Comparison of ENCODE assay signal across 1 cellular context in the genomic region with DNA sequence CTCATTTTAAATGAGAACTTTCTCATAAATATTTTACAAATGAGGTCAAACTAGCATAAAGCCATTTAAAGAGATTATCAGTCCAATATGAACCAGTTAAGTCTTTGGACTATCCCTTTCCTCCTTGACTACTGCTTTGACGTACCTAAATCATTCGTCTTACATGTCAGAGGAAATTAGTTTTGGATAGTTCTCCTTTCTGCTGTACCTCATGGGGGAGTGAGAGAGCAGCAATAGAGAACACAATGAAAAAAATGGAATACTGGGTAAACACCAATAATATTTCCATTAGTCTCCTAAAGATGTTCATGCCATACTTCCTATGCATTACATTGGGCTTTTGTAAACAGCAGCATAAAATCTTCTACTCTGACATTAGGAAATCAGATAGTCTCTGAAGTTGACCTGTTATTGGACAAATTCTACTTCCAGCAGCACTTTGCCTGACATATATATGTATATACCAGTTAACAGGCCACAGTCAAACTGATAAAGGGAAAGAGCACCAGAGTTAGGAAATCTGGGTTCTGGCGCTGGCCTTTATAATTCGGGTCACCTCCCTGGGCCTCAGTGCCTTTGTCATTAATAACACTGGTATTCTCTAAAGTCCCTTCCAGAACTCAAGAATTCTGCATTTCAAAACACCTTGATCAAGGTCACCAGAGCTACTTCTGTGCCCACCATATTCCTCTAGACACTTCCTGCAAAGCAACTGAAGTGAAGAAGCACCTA.
TF ChIP-seq lines count a peak whose summit lies in the region.

No MANE protein-coding gene starts in this region.

TF ChIP-seq in H1, 55 proteins besides CTCF, POLR2A, EP300 and RAD21:
- no peak for TF ChIP-seq SUZ12 (IDR thresholded peaks at IDR 0.05; ENCODE audit: low read length)
